Comparison of ENCODE assay signal across 1 cellular context in the genomic region with DNA sequence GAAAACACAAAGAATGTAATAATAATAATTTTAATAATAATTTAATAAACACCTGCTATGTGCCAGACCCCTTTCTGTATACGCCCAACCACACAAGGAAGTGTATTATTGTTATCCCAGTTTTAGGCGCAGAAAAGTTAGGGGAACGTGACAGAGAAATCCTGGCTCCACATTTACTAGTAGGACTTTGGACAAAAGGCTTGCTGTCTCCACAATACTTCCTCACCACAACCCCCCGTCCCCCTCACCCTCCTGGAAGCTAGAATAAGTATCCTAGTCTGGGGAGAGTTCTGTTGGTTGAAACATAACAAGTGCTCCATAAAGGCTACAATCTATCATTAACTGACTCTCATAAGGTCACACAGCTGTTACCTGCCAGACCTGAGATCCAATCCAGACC.
TF ChIP-seq lines count a peak whose summit lies in the region.

No MANE protein-coding gene starts in this region.

TF ChIP-seq in H1, 55 proteins besides CTCF, POLR2A, EP300 and RAD21:
- TF ChIP-seq CBX5 (IDR thresholded peaks at IDR 0.05; ENCODE audit: low read depth, low read length) (no peak), NANOG (IDR thresholded peaks at IDR 0.05; ENCODE audit: insufficient read depth, low read depth, low read length, poor library complexity, severe bottlenecking) (no peak), JUN (IDR thresholded peaks at IDR 0.05; ENCODE audit: low read depth, low read length) (no peak), JUND (IDR thresholded peaks at IDR 0.05; ENCODE audit: low read length) (no peak), SIRT6 (IDR thresholded peaks at IDR 0.05; ENCODE audit: low read length) (no peak), PHF8 (conservative IDR thresholded peaks at IDR 0.05; ENCODE audit: low read depth, low read length) (no peak), EZH2 (IDR thresholded peaks at IDR 0.05; ENCODE audit: low read depth, low read length, severe bottlenecking) (no peak), TCF12 (IDR thresholded peaks at IDR 0.05; ENCODE audit: low read depth, low read length) (no peak), POLR2AphosphoS5 (IDR thresholded peaks at IDR 0.05; ENCODE audit: low read depth, low read length) (no peak), CTBP2 (IDR thresholded peaks at IDR 0.05; ENCODE audit: borderline replicate concordance, insufficient read depth, insufficient read length, low read length) (no peak), MAX (IDR thresholded peaks at IDR 0.05) (no peak), TEAD4 (IDR thresholded peaks at IDR 0.05; ENCODE audit: low read depth, low read length) (no peak), ASH2L (IDR thresholded peaks at IDR 0.05; ENCODE audit: low read length) (no peak), ATF3 (IDR thresholded peaks at IDR 0.05; ENCODE audit: insufficient read depth, low read depth, low read length) (no peak), BRCA1 (IDR thresholded peaks at IDR 0.05; ENCODE audit: low read depth, low read length) (no peak), GTF2F1 (IDR thresholded peaks at IDR 0.05; ENCODE audit: borderline replicate concordance, low read depth, low read length) (no peak)
